Comparison of ENCODE assay signal across 9 cellular contexts in genomic region chr7:12731214-12731656, GRCh38. TPM values are rescaled to one million over a fixed set of nuclear protein-coding genes. Genes with fewer than 3 reads are reported as not detected.
DNase-seq lines count a peak whose midpoint lies in the region; ATAC-seq and TF ChIP-seq lines count a peak whose summit lies in the region.
"Had no signal": no experiment of that assay in that cellular context is flagged by ENCODE, and none has a peak within 500 bp of the region (broad histone marks: within the 10 kb centered on the region; RNA-seq: fewer than 3 reads in every experiment).

No MANE protein-coding gene starts in this region.

- H3K4me3 Mint-ChIP-seq in Calu3 (ENCODE audit: low read depth, unreplicated experiment) (no peak overlapping the region), immature natural killer cell (peak overlapping the region in 4 of 5 donors; percentile 29 to 77 (median 58))
- H3K4me3 Mint-ChIP-seq in activated T-helper 1 cell treated with anti-CD3 and anti-CD28 coated beads, Interleukin-12 subunit alpha, Interleukin-12 subunit beta, Interleukin-2, Interleukin-4 antibody, amounts not matched to agents 30 ng/mL and 10 ng/mL and 1 ng/mL, durations not matched to agents 14 hours and 24 hours and 36 hours, result peak overlapping the region; percentile 49

- H3K27ac Mint-ChIP-seq in Calu3 (ENCODE audit: unreplicated experiment) (no peak overlapping the region), immature natural killer cell (peak overlapping the region in 3 of 6 donors; percentile 7 to 50 (median 26))
- peak overlapping the region; percentile 53 for H3K27ac Mint-ChIP-seq in activated T-helper 1 cell treated with anti-CD3 and anti-CD28 coated beads, Interleukin-12 subunit alpha, Interleukin-12 subunit beta, Interleukin-2, Interleukin-4 antibody, amounts not matched to agents 30 ng/mL and 10 ng/mL and 1 ng/mL, durations not matched to agents 14 hours and 24 hours and 36 hours

- H3K36me3 Mint-ChIP-seq in Calu3 (ENCODE audit: insufficient read depth, unreplicated experiment), result no peaks in the 10 kb centered on the region
- H3K36me3 Mint-ChIP-seq in activated T-helper 1 cell treated with anti-CD3 and anti-CD28 coated beads, Interleukin-12 subunit alpha, Interleukin-12 subunit beta, Interleukin-2, Interleukin-4 antibody, amounts not matched to agents 30 ng/mL and 10 ng/mL and 1 ng/mL, durations not matched to agents 14 hours and 24 hours and 36 hours (ENCODE audit: low read depth), result peaks cover 2% of the 10 kb centered on the region
- no peaks in the 10 kb centered on the region for H3K36me3 Mint-ChIP-seq in immature natural killer cell

- intact Hi-C loops in Calu3 (cut with micrococcal nuclease; ENCODE audit: unreplicated experiment), result no loop called here
- intact Hi-C loops in activated T-helper 1 cell treated with anti-CD3 and anti-CD28 coated beads, Interleukin-12 subunit alpha, Interleukin-12 subunit beta, Interleukin-2, Interleukin-4 antibody, amounts not matched to agents 30 ng/mL and 10 ng/mL and 1 ng/mL, durations not matched to agents 14 hours and 24 hours and 36 hours (cut with micrococcal nuclease), result no loop called here

- CTCF ChIA-PET in Calu3 (lab: Charles Lee), result no interaction called here

- H3K27me3 Mint-ChIP-seq in Calu3 (ENCODE audit: unreplicated experiment) (no peaks in the 10 kb centered on the region), immature natural killer cell (ENCODE audit: low read depth in 3 of 3) (peaks cover 0 to 3% (median 2%) of the 10 kb centered on the region in 3 donors)
- H3K27me3 Mint-ChIP-seq in activated T-helper 1 cell treated with anti-CD3 and anti-CD28 coated beads, Interleukin-12 subunit alpha, Interleukin-12 subunit beta, Interleukin-2, Interleukin-4 antibody, amounts not matched to agents 30 ng/mL and 10 ng/mL and 1 ng/mL, durations not matched to agents 14 hours and 24 hours and 36 hours (ENCODE audit: insufficient read depth), result no peaks in the 10 kb centered on the region

- TF ChIP-seq CTCF in Calu3 (IDR thresholded peaks at IDR 0.05; ENCODE audit: unreplicated experiment), result peak; percentile 15

- H3K9me3 Mint-ChIP-seq in Calu3 (ENCODE audit: low read depth, unreplicated experiment) (no peaks in the 10 kb centered on the region), immature natural killer cell (no peaks in the 10 kb centered on the region)
- no peaks in the 10 kb centered on the region for H3K9me3 Mint-ChIP-seq in activated T-helper 1 cell treated with anti-CD3 and anti-CD28 coated beads, Interleukin-12 subunit alpha, Interleukin-12 subunit beta, Interleukin-2, Interleukin-4 antibody, amounts not matched to agents 30 ng/mL and 10 ng/mL and 1 ng/mL, durations not matched to agents 14 hours and 24 hours and 36 hours

- peaks cover 20% of the 10 kb centered on the region for H3K4me1 Mint-ChIP-seq in Calu3 (ENCODE audit: low read depth, unreplicated experiment)
- H3K4me1 Mint-ChIP-seq in activated T-helper 1 cell treated with anti-CD3 and anti-CD28 coated beads, Interleukin-12 subunit alpha, Interleukin-12 subunit beta, Interleukin-2, Interleukin-4 antibody, amounts not matched to agents 30 ng/mL and 10 ng/mL and 1 ng/mL, durations not matched to agents 14 hours and 24 hours and 36 hours (ENCODE audit: low read depth), result peaks cover 21% of the 10 kb centered on the region
- peaks cover 12 to 19% of the 10 kb centered on the region in 2 donors for H3K4me1 Mint-ChIP-seq in immature natural killer cell

- ATAC-seq in HG03442 (IDR thresholded peaks at IDR 0.05; ENCODE audit: unreplicated experiment) (peak; percentile 70), GM19395 (IDR thresholded peaks at IDR 0.05; ENCODE audit: unreplicated experiment) (no peak)

- DNase-seq in Calu3 (peak; percentile 30), immature natural killer cell (no peak), AML-193 (lab: John Stamatoyannopoulos, UW) (no peak), NCI-H2081 (lab: John Stamatoyannopoulos, UW) (no peak), activated T-cell treated with anti-CD3 and anti-CD28 coated beads for 4 hours (no peak)
- no peak for DNase-seq in activated T-helper 1 cell treated with anti-CD3 and anti-CD28 coated beads, Interleukin-12 subunit alpha, Interleukin-12 subunit beta, Interleukin-2, Interleukin-4 antibody, amounts not matched to agents 30 ng/mL and 10 ng/mL and 1 ng/mL, durations not matched to agents 14 hours and 24 hours and 36 hours (ENCODE audit: low spot score)
- DNase-seq: effector CD4-positive, alpha-beta T cell had no signal

- no TSS peak for BruUV-seq in Calu3 (replicated peaks; lab: Mats Ljungman, UMichigan)

RNA-seq across cellular contexts. Expression of gene ARL4A, which starts 43.8 kb away (rescaled TPM):
- 30.6 and 31.9 TPM in 2 replicates for total RNA-seq in Calu3 (2022)
- total RNA-seq in activated T-helper 1 cell treated with anti-CD3 and anti-CD28 coated beads, Interleukin-12 subunit alpha, Interleukin-12 subunit beta, Interleukin-2, Interleukin-4 antibody, amounts not matched to agents 30 ng/mL and 10 ng/mL and 1 ng/mL, durations not matched to agents 14 hours and 24 hours and 36 hours, result 9.5 and 10.2 TPM in 2 replicates
- 10 to 100 TPM; 24.9 to 28.8 (median 25.0) TPM for polyA plus RNA-seq in immature natural killer cell
